Comparison of ENCODE assay signal across 8 cellular contexts in genomic region chr16:19700319-19700781, GRCh38. TPM values are rescaled to one million over a fixed set of nuclear protein-coding genes. Genes with fewer than 3 reads are reported as not detected.
DNase-seq lines count a peak whose midpoint lies in the region; ATAC-seq and TF ChIP-seq lines count a peak whose summit lies in the region.
"Had no signal": no experiment of that assay in that cellular context is flagged by ENCODE, and none has a peak within 500 bp of the region (broad histone marks: within the 10 kb centered on the region; RNA-seq: fewer than 3 reads in every experiment).

No MANE protein-coding gene starts in this region.

- H3K9me3 ChIP-seq in subcutaneous abdominal adipose tissue (ENCODE audit: control insufficient read depth in 5 of 5, low read length in 5 of 5) (no peaks in the 10 kb centered on the region), OCI-LY7 (ENCODE audit: low read length) (no peaks in the 10 kb centered on the region)

- H3K27ac Mint-ChIP-seq in GM23338, result no peak overlapping the region

- H3K4me1 ChIP-seq in GM23338 (ENCODE audit: insufficient read depth), result no peaks in the 10 kb centered on the region
- peaks cover 17 to 79% (median 64%) of the 10 kb centered on the region in 5 donors for H3K4me1 ChIP-seq in subcutaneous abdominal adipose tissue (ENCODE audit: control insufficient read depth in 5 of 5, insufficient read depth in 5 of 5, low read length in 5 of 5)
- H3K4me1 ChIP-seq in OCI-LY7 (ENCODE audit: insufficient read depth, low read length, poor library complexity, severe bottlenecking), result no peaks in the 10 kb centered on the region

- H3K79me2 ChIP-seq in GM23338 (replicated peaks; ENCODE audit: insufficient read depth) (peaks cover 15% of the 10 kb centered on the region), OCI-LY7 (ENCODE audit: insufficient read depth, low read depth, low read length) (no peaks in the 10 kb centered on the region)

- TF ChIP-seq CTCF in GM23338 (conservative IDR thresholded peaks at IDR 0.05; ENCODE audit: low read depth in 2 of 2) (no peak), OCI-LY7 (conservative IDR thresholded peaks at IDR 0.05; ENCODE audit: low read length) (no peak)

- CTCF ChIA-PET in OCI-LY7 (lab: Charles Lee; ENCODE audit: unreplicated experiment), result no interaction called here

- peaks cover 25% of the 10 kb centered on the region; the same call in 2 of the 3 replicates for H3K9me3 Mint-ChIP-seq in GM23338

- peaks cover 43% of the 10 kb centered on the region for H3K36me3 ChIP-seq in GM23338 (ENCODE audit: insufficient read depth)
- peaks cover 5 to 49% (median 22%) of the 10 kb centered on the region in 5 donors for H3K36me3 ChIP-seq in subcutaneous abdominal adipose tissue (ENCODE audit: control insufficient read depth in 5 of 5, insufficient read depth in 5 of 5, low read length in 5 of 5)
- H3K36me3 ChIP-seq in OCI-LY7 (ENCODE audit: insufficient read depth, low read length), result peaks cover 81% of the 10 kb centered on the region

- H3K9me2 ChIP-seq in GM23338 (ENCODE audit: insufficient read depth) (no peaks in the 10 kb centered on the region), OCI-LY7 (ENCODE audit: insufficient read depth, low read length) (no peaks in the 10 kb centered on the region)

- peaks cover 25% of the 10 kb centered on the region; the same call in 1 of the 2 replicates for H4K20me1 ChIP-seq in GM23338 (replicated peaks; ENCODE audit: insufficient read depth)
- 0 out of 2 replicates have a peak, but pooled peaks cover 6% of the 10 kb centered on the region for H4K20me1 ChIP-seq in OCI-LY7 (ENCODE audit: insufficient read depth, low read length)

- H3F3A ChIP-seq in GM23338 (replicated peaks; ENCODE audit: low read depth), result 0 out of 2 replicates have a peak, but pooled peaks cover 10% of the 10 kb centered on the region

- H3K4me1 Mint-ChIP-seq in GM23338, result no peaks in the 10 kb centered on the region

- ATAC-seq in GM23338 (no peak), SK-N-SH treated with all-trans-retinoic acid at 6 μM for 48 hours (peak; percentile 65), GM19452 (IDR thresholded peaks at IDR 0.05; ENCODE audit: unreplicated experiment) (no peak)

- H3K27ac ChIP-seq in GM23338 (ENCODE audit: low read depth) (no peak overlapping the region), subcutaneous abdominal adipose tissue (ENCODE audit: low read depth, low read length) (peak overlapping the region; percentile 0), OCI-LY7 (ENCODE audit: low read depth, low read length, poor library complexity, severe bottlenecking) (no peak overlapping the region)

- no peaks in the 10 kb centered on the region for H3K27me3 ChIP-seq in GM23338 (ENCODE audit: insufficient read depth)
- H3K27me3 ChIP-seq in subcutaneous abdominal adipose tissue (ENCODE audit: control insufficient read depth in 5 of 5, insufficient read depth in 4 of 5, low read length in 5 of 5), result no peaks in the 10 kb centered on the region

- no TSS peak for BruUV-seq in OCI-LY7 (replicated peaks; lab: Mats Ljungman, UMichigan)

- peaks cover 96% of the 10 kb centered on the region for H3K36me3 Mint-ChIP-seq in GM23338 (ENCODE audit: low read depth)

- H3K4me3 Mint-ChIP-seq in GM23338, result no peak overlapping the region

- no peak overlapping the region for H3K9ac ChIP-seq in subcutaneous abdominal adipose tissue (ENCODE audit: low read length in 5 of 5)

- no peak overlapping the region for H3K4me3 ChIP-seq in GM23338
- no peak overlapping the region for H3K4me3 ChIP-seq in subcutaneous abdominal adipose tissue (ENCODE audit: low read depth in 1 of 5, low read length in 5 of 5)
- H3K4me3 ChIP-seq in OCI-LY7 (ENCODE audit: low read depth, low read length, poor library complexity, severe bottlenecking), result no peak overlapping the region

- no peaks in the 10 kb centered on the region for H3K27me3 Mint-ChIP-seq in GM23338 (ENCODE audit: insufficient read depth, low read depth, poor library complexity)

- H3K4me2 ChIP-seq in GM23338 (no peak overlapping the region), OCI-LY7 (ENCODE audit: low read length) (no peak overlapping the region)

- intact Hi-C loops in OCI-LY7 (cut with micrococcal nuclease; ENCODE audit: unreplicated experiment), result no loop called here

- POLR2A ChIA-PET in OCI-LY7 (lab: Charles Lee), result no interaction called here

- DNase-seq in GM23338 (ENCODE audit: low spot score) (no peak), hepatic stellate cell (ENCODE audit: low spot score) (peak; percentile 73), OCI-LY7 (ENCODE audit: low spot score) (no peak)
- no peak for DNase-seq in stimulated activated CD4-positive, alpha-beta T cell treated with anti-CD3 and anti-CD28 coated beads, Interleukin-12 subunit alpha, Interleukin-12 subunit beta, amount 100 ng/mL, for 4 hours
- DNase-seq: stimulated activated CD4-positive, alpha-beta T cell treated with anti-CD3 and anti-CD28 coated beads, Interleukin-15, amount 100 ng/mL, for 24 hours had no signal

- no peak overlapping the region for H2AFZ ChIP-seq in GM23338
- no peak overlapping the region for H2AFZ ChIP-seq in OCI-LY7 (ENCODE audit: low read length)

TF ChIP-seq in GM23338, 12 proteins besides CTCF, POLR2A, EP300 and RAD21:
- TF ChIP-seq CREB1 (CRISPR knock-in tag; IDR thresholded peaks at IDR 0.05; ENCODE audit: low read depth) (no peak), POLR2AphosphoS5 (IDR thresholded peaks at IDR 0.05; ENCODE audit: low read depth) (0 out of 2 replicates have a peak, but pooled peaks have one; percentile 8), EZH2phosphoT487 (IDR thresholded peaks at IDR 0.05; ENCODE audit: unreplicated experiment) (no peak)

TF ChIP-seq in SK-N-SH treated with all-trans-retinoic acid at 6 μM for 48 hours, 23 proteins besides CTCF, POLR2A, EP300 and RAD21 (continues in another document):
- no peak for TF ChIP-seq GLIS3 (CRISPR knock-in tag; IDR thresholded peaks at IDR 0.05)
- TF ChIP-seq RARB (CRISPR knock-in tag; IDR thresholded peaks at IDR 0.05), result no peak
- TF ChIP-seq ZFP3 (CRISPR knock-in tag; IDR thresholded peaks at IDR 0.05), result no peak
- TF ChIP-seq ESRRG (CRISPR knock-in tag; IDR thresholded peaks at IDR 0.05), result no peak
- no peak for TF ChIP-seq ZNF565 (CRISPR knock-in tag; conservative IDR thresholded peaks at IDR 0.05; ENCODE audit: low read depth)
- no peak for TF ChIP-seq TSHZ2 (CRISPR knock-in tag; IDR thresholded peaks at IDR 0.05)
- no peak for TF ChIP-seq ISL1 (CRISPR knock-in tag; IDR thresholded peaks at IDR 0.05)
- no peak for TF ChIP-seq BACH2 (CRISPR knock-in tag; IDR thresholded peaks at IDR 0.05; ENCODE audit: borderline replicate concordance)
- TF ChIP-seq CSRNP3 (CRISPR knock-in tag; IDR thresholded peaks at IDR 0.05), result no peak
- no peak; the same call in 1 of the 2 replicates for TF ChIP-seq ZC3H10 (CRISPR knock-in tag; IDR thresholded peaks at IDR 0.05)
- TF ChIP-seq TOX (CRISPR knock-in tag; IDR thresholded peaks at IDR 0.05; ENCODE audit: borderline replicate concordance), result no peak
- TF ChIP-seq OSR1 (CRISPR knock-in tag; IDR thresholded peaks at IDR 0.05), result no peak
- TF ChIP-seq SNAI2 (CRISPR knock-in tag; IDR thresholded peaks at IDR 0.05), result no peak
- TF ChIP-seq PPARA (CRISPR knock-in tag; IDR thresholded peaks at IDR 0.05; ENCODE audit: borderline replicate concordance), result no peak

RNA-seq across cellular contexts. Expression of gene KNOP1, which starts 17.7 kb away (rescaled TPM):
- total RNA-seq in GM23338 (2014; rRNA removed; shearing (Covaris generic)), result 56.1 and 57.7 TPM in 2 replicates
- polyA plus RNA-seq in GM23338 (2016; fragmentation: Nextera tagmentation; extraction: Ambion mirVana), result 190 and 207 TPM in 2 replicates
- total RNA-seq in OCI-LY7 (2014; rRNA removed; shearing (Covaris generic)), result 19.7 and 37.9 TPM in 2 replicates
- total RNA-seq in OCI-LY7 (2022), result 30.0 and 33.2 TPM in 2 replicates

RNA-seq across cellular contexts. Expression of gene IQCK, which starts 17.7 kb away (rescaled TPM):
- 7.9 and 10.0 TPM in 2 replicates for total RNA-seq in GM23338 (2014; rRNA removed; shearing (Covaris generic))
- 5.8 and 7.6 TPM in 2 replicates for polyA plus RNA-seq in GM23338 (2016; fragmentation: Nextera tagmentation; extraction: Ambion mirVana)
- 1.3 and 2.2 TPM in 2 replicates for total RNA-seq in OCI-LY7 (2014; rRNA removed; shearing (Covaris generic))
- total RNA-seq in OCI-LY7 (2022), result 2.7 and 4.3 TPM in 2 replicates
